In genomic region chr1:167482184-167482583, GRCh38 we compare ENCODE assay signal across 16 cellular contexts. TPM values are rescaled to one million over a fixed set of nuclear protein-coding genes. Genes with fewer than 3 reads are reported as not detected.
DNase-seq lines count a peak whose midpoint lies in the region; ATAC-seq and TF ChIP-seq lines count a peak whose summit lies in the region.
"Had no signal": no experiment of that assay in that cellular context is flagged by ENCODE, and none has a peak within 500 bp of the region (broad histone marks: within the 10 kb centered on the region; RNA-seq: fewer than 3 reads in every experiment).

No MANE protein-coding gene starts in this region.

- intact Hi-C loops in activated CD4-positive, alpha-beta T cell treated with anti-CD3 and anti-CD28 coated beads for 36 hours (cut with DNase I, micrococcal nuclease): loop anchor here in 1 of 2 experiments (1.0 to 5.0 kb wide), 3 partner anchors 8 to 35 kb away; partner anchors contain the start of gene CD247
- intact Hi-C loops in left lung (cut with DNase I): no loop called here
- intact Hi-C loops in thyroid gland (cut with DNase I): no loop called here
- intact Hi-C loops in uterus (cut with DNase I; ENCODE audit: low total_unique reads): no loop called here

- peaks cover 96% of the 10 kb centered on the region for H3K4me1 Mint-ChIP-seq in activated CD4-positive, alpha-beta T cell treated with anti-CD3 and anti-CD28 coated beads for 36 hours
- peaks cover 96% of the 10 kb centered on the region for H3K4me1 Mint-ChIP-seq in activated T-cell treated with anti-CD3 and anti-CD28 coated beads, Interleukin-2, amount 50 U/mL, for 4 hours (ENCODE audit: low read depth)

- POLR2A ChIA-PET in activated CD4-positive, alpha-beta T cell treated with anti-CD3 and anti-CD28 coated beads for 36 hours (lab: Charles Lee): interaction anchor here (0.9 to 2.0 kb wide), 4 partner anchors 16 to 33 kb away, joined by 3 to 8 read pairs (median 3); no protein-coding TSS in a partner anchor

- DNase-seq in activated CD4-positive, alpha-beta T cell treated with anti-CD3 and anti-CD28 coated beads for 36 hours: peak; percentile 79
- no peak for DNase-seq in activated CD4-positive, alpha-beta T cell treated with anti-CD3 and anti-CD28 coated beads for 1 hour
- peak; percentile 40 for DNase-seq in activated T-cell treated with anti-CD3 and anti-CD28 coated beads, Interleukin-2, amount 50 U/mL, for 4 hours
- DNase-seq in left lung: no peak
- peak; percentile 17 to 32 for DNase-seq in thyroid gland
- DNase-seq in hypothalamus (lab: John Stamatoyannopoulos, UW): no peak
- DNase-seq in inferior parietal cortex (ENCODE audit: extremely low spot score): no peak
- no peak for DNase-seq in uterus
- DNase-seq: COR-L47, hippocampal formation, left ventricle myocardium superior, MM.1S, retina had no signal

- peak overlapping the region; percentile 46 for H3K4me3 Mint-ChIP-seq in activated CD4-positive, alpha-beta T cell treated with anti-CD3 and anti-CD28 coated beads for 36 hours
- H3K4me3 Mint-ChIP-seq in activated T-cell treated with anti-CD3 and anti-CD28 coated beads, Interleukin-2, amount 50 U/mL, for 4 hours: peak overlapping the region; percentile 65
- H3K4me3 Mint-ChIP-seq: dendritic cell treated with granulocyte-macrophage colony-stimulating factor and Interleukin-4, amounts not matched to agents 40 ng/mL and 50 ng/mL, for 4 days had no signal

- H3K27me3 ChIP-seq in left lung (no peaks in the 10 kb centered on the region), thyroid gland (no peaks in the 10 kb centered on the region), uterus (no peaks in the 10 kb centered on the region)

- TF ChIP-seq POLR2A in thyroid gland (IDR thresholded peaks at IDR 0.05): no peak
- no peak for TF ChIP-seq POLR2A in uterus (IDR thresholded peaks at IDR 0.05)

- peak; percentile 71 for ATAC-seq in activated CD4-positive, alpha-beta T cell treated with anti-CD3 and anti-CD28 coated beads for 36 hours
- peak; percentile 45 to 47 for ATAC-seq in activated T-cell treated with anti-CD3 and anti-CD28 coated beads, Interleukin-2, amount 50 U/mL, for 4 hours
- peak; percentile 51 for ATAC-seq in left lung
- ATAC-seq: left ventricle myocardium superior had no signal

- no peaks in the 10 kb centered on the region for H3K9me3 Mint-ChIP-seq in activated CD4-positive, alpha-beta T cell treated with anti-CD3 and anti-CD28 coated beads for 36 hours (ENCODE audit: low read depth)
- H3K9me3 Mint-ChIP-seq in activated T-cell treated with anti-CD3 and anti-CD28 coated beads, Interleukin-2, amount 50 U/mL, for 4 hours: no peaks in the 10 kb centered on the region
- H3K9me3 Mint-ChIP-seq: dendritic cell treated with granulocyte-macrophage colony-stimulating factor and Interleukin-4, amounts not matched to agents 40 ng/mL and 50 ng/mL, for 4 days had no signal

- H3K9me3 ChIP-seq in left lung (no peaks in the 10 kb centered on the region), thyroid gland (no peaks in the 10 kb centered on the region), uterus (no peaks in the 10 kb centered on the region)

- H3K27ac Mint-ChIP-seq in activated CD4-positive, alpha-beta T cell treated with anti-CD3 and anti-CD28 coated beads for 36 hours: peak overlapping the region; percentile 89
- H3K27ac Mint-ChIP-seq: dendritic cell treated with granulocyte-macrophage colony-stimulating factor and Interleukin-4, amounts not matched to agents 40 ng/mL and 50 ng/mL, for 4 days had no signal

- H3K27ac ChIP-seq in left lung: no peak overlapping the region
- H3K27ac ChIP-seq in thyroid gland: no peak overlapping the region
- no peak overlapping the region for H3K27ac ChIP-seq in uterus

- H3K36me3 ChIP-seq in left lung (no peaks in the 10 kb centered on the region), thyroid gland (no peaks in the 10 kb centered on the region), uterus (no peaks in the 10 kb centered on the region)

- H3K27me3 Mint-ChIP-seq in activated CD4-positive, alpha-beta T cell treated with anti-CD3 and anti-CD28 coated beads for 36 hours: no peaks in the 10 kb centered on the region
- no peaks in the 10 kb centered on the region for H3K27me3 Mint-ChIP-seq in activated T-cell treated with anti-CD3 and anti-CD28 coated beads, Interleukin-2, amount 50 U/mL, for 4 hours (ENCODE audit: low read depth)

- H3K36me3 Mint-ChIP-seq in activated CD4-positive, alpha-beta T cell treated with anti-CD3 and anti-CD28 coated beads for 36 hours (ENCODE audit: low read depth): peaks cover 60% of the 10 kb centered on the region
- H3K36me3 Mint-ChIP-seq in activated T-cell treated with anti-CD3 and anti-CD28 coated beads, Interleukin-2, amount 50 U/mL, for 4 hours (ENCODE audit: insufficient read depth): peaks cover 33% of the 10 kb centered on the region

- TF ChIP-seq CTCF in left lung (IDR thresholded peaks at IDR 0.05): no peak
- TF ChIP-seq CTCF in thyroid gland (IDR thresholded peaks at IDR 0.05): no peak
- no peak for TF ChIP-seq CTCF in uterus (IDR thresholded peaks at IDR 0.05)

- H3K4me3 ChIP-seq in left lung (no peak overlapping the region), thyroid gland (replicated peaks in 1 of 3) (no peak overlapping the region), uterus (no peak overlapping the region)

- H3K4me1 ChIP-seq in left lung (no peaks in the 10 kb centered on the region), thyroid gland (no peaks in the 10 kb centered on the region), uterus (no peaks in the 10 kb centered on the region)

- CTCF ChIA-PET in activated CD4-positive, alpha-beta T cell treated with anti-CD3 and anti-CD28 coated beads for 36 hours (lab: Charles Lee): interaction anchor here (0.7 to 1.2 kb wide), 5 partner anchors 9 to 36 kb away, joined by 3 to 4 read pairs (median 3); partner anchors contain the start of gene CD247

- 70 to 80% methylated on average over 3 to 4 of the region's 4 CpGs for WGBS in thyroid gland, 2 donors

RNA-seq across cellular contexts. Expression of gene CD247, which starts 36.1 kb away (rescaled TPM):
- total RNA-seq in activated CD4-positive, alpha-beta T cell treated with anti-CD3 and anti-CD28 coated beads for 36 hours: 100 to 1,000 TPM; 149 TPM
- 10 to 100 TPM; 63.7 to 93.5 (median 73.2) TPM for total RNA-seq in activated T-cell treated with anti-CD3 and anti-CD28 coated beads, Interleukin-2, amount 50 U/mL, for 4 hours
- total RNA-seq in left lung (1 to 10 TPM; 5.3 to 5.6 TPM), thyroid gland (1 to 10 TPM; 1.3 to 3.1 (median 1.4) TPM), uterus (1 to 10 TPM in 2 of 4 donors, not detected in 2; 1.6 to 3.3 TPM)
- total RNA-seq: A172, fibroblast of lung had no signal

Comparison
In these comparisons a context has a peak if more than half of its experiments do, and no peak if none do; other contexts are left out.
1. DNase-seq: peak in activated CD4-positive, alpha-beta T cell treated with anti-CD3 and anti-CD28 coated beads for 36 hours (single experiment), activated T-cell treated with anti-CD3 and anti-CD28 coated beads, Interleukin-2, amount 50 U/mL, for 4 hours (single experiment) and thyroid gland (2 of 2); none in activated CD4-positive, alpha-beta T cell treated with anti-CD3 and anti-CD28 coated beads for 1 hour (single experiment), left lung (0 of 2), hypothalamus (0 of 51), inferior parietal cortex (single experiment) and uterus (0 of 2).
2. RNA of gene CD247, which starts 36.1 kb away (total RNA-seq): 149 TPM in activated CD4-positive, alpha-beta T cell treated with anti-CD3 and anti-CD28 coated beads for 36 hours and 63.7 to 93.5 TPM in activated T-cell treated with anti-CD3 and anti-CD28 coated beads, Interleukin-2, amount 50 U/mL, for 4 hours; 5.3 to 5.6 TPM in left lung, 1.6 to 3.3 TPM in uterus and 1.3 to 3.1 TPM in thyroid gland; every median in the first group is over 4 times any median in the second.
3. Peak in every context shown above with its lines, with median percentiles within 50 percentile points of each other: ATAC-seq.